ENCODE assay signal across 21 cellular contexts in genomic region chr14:51630987-51631386, GRCh38.
"Had no signal": no experiment of that assay in that cellular context is flagged by ENCODE, and none has a peak within 500 bp of the region (broad histone marks: within the 10 kb centered on the region; RNA-seq: fewer than 3 reads in every experiment).

No MANE protein-coding gene starts in this region.

- H3K79me2 ChIP-seq: hepatocyte had no signal

- H3K27me3 ChIP-seq: cardiac muscle cell, esophagus squamous epithelium, hepatocyte, ovary, SJSA1, thyroid gland had no signal

- H3K27ac ChIP-seq: cardiac muscle cell, esophagus squamous epithelium, hepatocyte, ovary, psoas muscle, SJSA1, skin epidermis, thyroid gland had no signal

- H3K4me1 ChIP-seq: esophagus squamous epithelium, psoas muscle, thyroid gland had no signal

- H3K9me3 Mint-ChIP-seq: activated naive CD4-positive, alpha-beta T cell treated with anti-CD3 and anti-CD28 coated beads, Interleukin-2, amount 50 U/mL, for 24 hours; effector memory CD8-positive, alpha-beta T cell; natural killer cell; stimulated activated memory B cell treated with anti-CD40 and anti-IgM and Interleukin-4, amounts not matched to agents 10 μg/mL and 1 μg/mL and 100 μg/mL, for 72 hours; T-helper 1 cell treated with Interleukin-12 subunit alpha and Interleukin-12 subunit beta and Interleukin-4 antibody, amounts not matched to agents 30 μg/mL and 1 μg/mL, for 36 hours had no signal

- ATAC-seq: activated CD4-positive, CD25-positive, alpha-beta regulatory T cell treated with anti-CD3 and anti-CD28 coated beads, Interleukin-2, amount 50 U/mL, for 24 hours; effector memory CD8-positive, alpha-beta T cell; left cardiac atrium; natural killer cell; psoas muscle; right cardiac atrium; stimulated activated memory B cell treated with anti-CD40 and anti-IgM and Interleukin-4, amounts not matched to agents 10 μg/mL and 1 μg/mL and 100 μg/mL, for 72 hours had no signal

- H3K4me2 ChIP-seq: hepatocyte had no signal

- H3K36me3 Mint-ChIP-seq: activated naive CD4-positive, alpha-beta T cell treated with anti-CD3 and anti-CD28 coated beads, Interleukin-2, amount 50 U/mL, for 24 hours; natural killer cell; stimulated activated memory B cell treated with anti-CD40 and anti-IgM and Interleukin-4, amounts not matched to agents 10 μg/mL and 1 μg/mL and 100 μg/mL, for 72 hours had no signal

- H3K4me1 Mint-ChIP-seq: stimulated activated memory B cell treated with anti-CD40 and anti-IgM and Interleukin-4, amounts not matched to agents 10 μg/mL and 1 μg/mL and 100 μg/mL, for 72 hours had no signal

- H3K4me3 Mint-ChIP-seq: activated naive CD4-positive, alpha-beta T cell treated with anti-CD3 and anti-CD28 coated beads, Interleukin-2, amount 50 U/mL, for 24 hours; effector memory CD8-positive, alpha-beta T cell; natural killer cell; stimulated activated memory B cell treated with anti-CD40 and anti-IgM and Interleukin-4, amounts not matched to agents 10 μg/mL and 1 μg/mL and 100 μg/mL, for 72 hours; T-helper 1 cell treated with Interleukin-12 subunit alpha and Interleukin-12 subunit beta and Interleukin-4 antibody, amounts not matched to agents 30 μg/mL and 1 μg/mL, for 36 hours had no signal

- H2AFZ ChIP-seq: hepatocyte had no signal

- H3K9me3 ChIP-seq: esophagus squamous epithelium, ovary, psoas muscle, SJSA1, thyroid gland had no signal

- DNase-seq: activated CD8-positive, alpha-beta memory T cell treated with anti-CD3 and anti-CD28 coated beads for 24 hours; activated CD8-positive, alpha-beta memory T cell treated with anti-CD3 and anti-CD28 coated beads, Interleukin-2, amount 50 U/mL, for 48 hours; effector memory CD8-positive, alpha-beta T cell; esophagus squamous epithelium; left cardiac atrium; mesenchymal stem cell; natural killer cell; ovary; psoas muscle; right cardiac atrium; stimulated activated CD4-positive, alpha-beta T cell treated with anti-CD3 and anti-CD28 coated beads, Interleukin-15, amount 100 ng/mL, for 24 hours; stimulated activated CD4-positive, alpha-beta T cell treated with anti-CD3 and anti-CD28 coated beads, Interleukin-4, amount 100 ng/mL, for 1 hour; thyroid gland had no signal

- H3K4me3 ChIP-seq: cardiac muscle cell, esophagus squamous epithelium, hepatocyte, ovary, psoas muscle, SJSA1, skin epidermis, thyroid gland had no signal

- H3K27ac Mint-ChIP-seq: activated naive CD4-positive, alpha-beta T cell treated with anti-CD3 and anti-CD28 coated beads, Interleukin-2, amount 50 U/mL, for 24 hours; effector memory CD8-positive, alpha-beta T cell; natural killer cell; stimulated activated memory B cell treated with anti-CD40 and anti-IgM and Interleukin-4, amounts not matched to agents 10 μg/mL and 1 μg/mL and 100 μg/mL, for 72 hours; T-helper 1 cell treated with Interleukin-12 subunit alpha and Interleukin-12 subunit beta and Interleukin-4 antibody, amounts not matched to agents 30 μg/mL and 1 μg/mL, for 36 hours had no signal

- H3K36me3 ChIP-seq: cardiac muscle cell, ovary, SJSA1, thyroid gland had no signal
